Comparison of ENCODE assay signal across 15 cellular contexts in the genomic region with DNA sequence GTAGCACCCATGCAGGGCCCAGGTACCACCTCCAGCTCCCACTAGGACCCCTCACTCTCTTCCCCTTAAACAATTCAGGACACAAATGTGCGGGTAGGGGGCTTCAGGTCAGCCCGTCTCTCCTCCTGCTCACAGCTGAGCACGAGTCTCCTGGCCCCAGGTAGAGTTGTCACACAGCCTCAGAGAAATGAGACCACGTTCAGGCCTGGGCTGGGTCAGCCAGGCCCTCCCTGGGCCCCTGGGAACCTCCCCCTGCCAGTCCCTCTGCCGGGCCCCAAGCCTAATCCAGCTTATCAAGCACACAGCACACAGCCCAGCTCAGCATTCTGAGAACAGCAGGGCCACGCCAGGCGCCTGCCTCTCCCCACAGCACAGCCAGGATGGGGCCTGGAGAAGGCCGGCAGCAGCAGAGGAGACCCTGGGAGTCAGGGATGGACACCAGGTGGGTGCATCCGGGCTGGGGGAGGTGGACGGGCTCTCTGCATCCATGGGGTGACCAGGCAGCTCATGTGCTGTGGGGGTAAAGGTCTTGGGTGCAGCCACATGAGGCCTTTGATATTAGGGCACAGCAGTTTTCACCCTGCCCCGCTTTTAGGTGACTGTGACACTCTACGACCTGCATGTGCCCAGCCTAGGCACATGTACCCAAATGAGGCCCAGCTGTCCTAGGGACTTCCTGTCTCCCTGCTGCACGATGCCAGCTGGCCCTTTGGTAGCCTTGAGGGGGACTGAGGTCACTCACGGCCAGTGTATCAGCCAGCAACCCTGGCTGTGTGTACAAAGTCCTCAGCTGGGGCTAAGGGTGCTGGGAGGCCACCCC.
DNase-seq lines count a peak whose midpoint lies in the region; ATAC-seq, FAIRE-seq and TF ChIP-seq lines count a peak whose summit lies in the region.
"Had no signal": no experiment of that assay in that cellular context is flagged by ENCODE, and none has a peak within 500 bp of the region (broad histone marks: within the 10 kb centered on the region; RNA-seq: fewer than 3 reads in every experiment).

No MANE protein-coding gene starts in this region.

- FAIRE-seq in kidney (lab: Jason Lieb, UNC), result no peak
- FAIRE-seq: colon had no signal

- no peaks in the 10 kb centered on the region for H3K27me3 ChIP-seq in smooth muscle cell (ENCODE audit: low read depth)
- H3K27me3 ChIP-seq: BLaER1 treated with 17β-estradiol and CSF1 and Interleukin-3, amounts not matched to agents 10 nM and 100 nM had no signal

- ATAC-seq in WTC11, result peak; percentile 45
- ATAC-seq: stimulated activated naive B cell treated with anti-CD40 and anti-IgM and Interleukin-4, amounts not matched to agents 10 μg/mL and 1 μg/mL and 100 μg/mL, for 72 hours had no signal

- POLR2A ChIA-PET in HEK293 (lab: Yijun Ruan, JAX), result no interaction called here
- POLR2A ChIA-PET in WTC11 (lab: Charles Lee), result interaction anchor here (1.6 kb wide), 1 partner anchor 200 kb away, joined by 4 read pairs; the partner anchor contains the start of gene SMTN

- no peaks in the 10 kb centered on the region for H4K20me1 ChIP-seq in smooth muscle cell (ENCODE audit: low read depth)

- H3K27me3 Mint-ChIP-seq in WTC11 (ENCODE audit: low read depth), result no peaks in the 10 kb centered on the region; the same call in 1 of the 2 replicates
- H3K27me3 Mint-ChIP-seq in endothelial cell (ENCODE audit: unreplicated experiment), result peaks cover 1% of the 10 kb centered on the region

- H3K79me2 ChIP-seq in smooth muscle cell (ENCODE audit: low read depth), result no peaks in the 10 kb centered on the region

- TF ChIP-seq CTCF in HEK293 (tag by site-specific recombination; IDR thresholded peaks at IDR 0.05) (no peak), WTC11 (IDR thresholded peaks at IDR 0.05) (no peak), kidney (IDR thresholded peaks at IDR 0.05; ENCODE audit: borderline replicate concordance, extremely low read depth, insufficient read depth) (no peak), smooth muscle cell (IDR thresholded peaks at IDR 0.05; ENCODE audit: borderline replicate concordance, insufficient read depth, poor library complexity, severe bottlenecking) (no peak), endothelial cell (IDR thresholded peaks at IDR 0.05; ENCODE audit: unreplicated experiment) (no peak)

- H3K36me3 ChIP-seq in HEK293 (ENCODE audit: control insufficient read depth in 2 of 2, insufficient read depth in 1 of 2, low read length in 2 of 2), result no peaks in the 10 kb centered on the region
- H3K36me3 ChIP-seq in kidney (ENCODE audit: control insufficient read depth in 1 of 2, insufficient read depth in 2 of 2, low read length in 2 of 2), result no peaks in the 10 kb centered on the region
- no peaks in the 10 kb centered on the region for H3K36me3 ChIP-seq in smooth muscle cell (ENCODE audit: low read depth)
- H3K36me3 ChIP-seq: BLaER1 treated with 17β-estradiol and CSF1 and Interleukin-3, amounts not matched to agents 10 nM and 100 nM had no signal

- 46% methylated on average over 14 of the region's 14 CpGs for WGBS in smooth muscle cell (ENCODE audit: low lambda C conversion rate)

- intact Hi-C loops in kidney (cut with DNase I), result no loop called here

- no peak overlapping the region for H3K4me3 Mint-ChIP-seq in WTC11
- no peak overlapping the region for H3K4me3 Mint-ChIP-seq in endothelial cell (ENCODE audit: unreplicated experiment)
- H3K4me3 Mint-ChIP-seq: stimulated activated naive B cell treated with anti-CD40 and anti-IgM and Interleukin-4, amounts not matched to agents 10 μg/mL and 1 μg/mL and 100 μg/mL, for 72 hours had no signal

- H3K9me3 ChIP-seq in HEK293 (ENCODE audit: control insufficient read depth, insufficient read depth, low read depth, low read length) (no peaks in the 10 kb centered on the region), kidney (ENCODE audit: control insufficient read depth in 1 of 2, low read length in 2 of 2) (no peaks in the 10 kb centered on the region), smooth muscle cell (replicated peaks; ENCODE audit: low read depth) (no peaks in the 10 kb centered on the region)
- H3K9me3 ChIP-seq: BLaER1 treated with 17β-estradiol and CSF1 and Interleukin-3, amounts not matched to agents 10 nM and 100 nM had no signal

- no peak overlapping the region for H3K9ac ChIP-seq in kidney (ENCODE audit: low read length in 2 of 2)
- H3K9ac ChIP-seq in smooth muscle cell (ENCODE audit: low read depth), result no peak overlapping the region

- H3K4me3 ChIP-seq in HEK293 (ENCODE audit: low read depth, low read length), result no peak overlapping the region
- no peak overlapping the region for H3K4me3 ChIP-seq in kidney (ENCODE audit: low read length in 2 of 2)
- peak overlapping the region; percentile 10 for H3K4me3 ChIP-seq in smooth muscle cell
- H3K4me3 ChIP-seq: BLaER1 treated with 17β-estradiol and CSF1 and Interleukin-3, amounts not matched to agents 10 nM and 100 nM had no signal

- DNase-seq in WTC11 (ENCODE audit: low spot score) (no peak), kidney (peak; percentile 49), smooth muscle cell (lab: John Stamatoyannopoulos, UW; ENCODE audit: unreplicated experiment) (peak; percentile 24), NCI-H524 treated with DMSO at 0.1 percent for 48 hours (lab: John Stamatoyannopoulos, UW) (no peak), endothelial cell (ENCODE audit: low spot score) (no peak), NCI-H2171 (lab: John Stamatoyannopoulos, UW) (no peak), NCI-H345 treated with DMSO at 0.1 percent for 48 hours (lab: John Stamatoyannopoulos, UW; ENCODE audit: unreplicated experiment) (no peak)
- DNase-seq: activated naive CD4-positive, alpha-beta T cell treated with anti-CD3 and anti-CD28 coated beads, Interleukin-2, amount 50 U/mL, for 16 hours; NCI-H1105 treated with DMSO at 0.1 percent for 48 hours; stimulated activated CD4-positive, alpha-beta T cell treated with anti-CD3 and anti-CD28 coated beads, Interleukin-4, amount 100 ng/mL, for 24 hours; stimulated activated naive B cell treated with anti-CD40 and anti-IgM and Interleukin-4, amounts not matched to agents 10 μg/mL and 1 μg/mL and 100 μg/mL, for 72 hours had no signal

- H3F3A ChIP-seq in smooth muscle cell (ENCODE audit: low read depth), result no peaks in the 10 kb centered on the region

- no peaks in the 10 kb centered on the region for H3K9me3 Mint-ChIP-seq in WTC11
- H3K9me3 Mint-ChIP-seq in endothelial cell (ENCODE audit: unreplicated experiment), result no peaks in the 10 kb centered on the region
- H3K9me3 Mint-ChIP-seq: stimulated activated naive B cell treated with anti-CD40 and anti-IgM and Interleukin-4, amounts not matched to agents 10 μg/mL and 1 μg/mL and 100 μg/mL, for 72 hours had no signal

- H2AFZ ChIP-seq in smooth muscle cell (ENCODE audit: low read depth), result no peak overlapping the region

- H3K4me1 ChIP-seq in HEK293 (ENCODE audit: control insufficient read depth, insufficient read depth, low read length) (peaks cover 11% of the 10 kb centered on the region), kidney (ENCODE audit: control insufficient read depth in 1 of 2, insufficient read depth in 1 of 2, low read depth in 1 of 2, low read length in 2 of 2) (peaks cover 0 to 5% of the 10 kb centered on the region in 2 donors), smooth muscle cell (ENCODE audit: low read depth) (peaks cover 16% of the 10 kb centered on the region)

- CTCF ChIA-PET in HEK293 (lab: Yijun Ruan, JAX), result interaction anchor here (0.6 to 1.8 kb wide), 2 partner anchors 9 to 84 kb away, joined by 3 to 10 read pairs; no protein-coding TSS in a partner anchor
- CTCF ChIA-PET in WTC11 (lab: Charles Lee), result interaction anchor here (0.8 to 1.8 kb wide), 2 partner anchors 9 to 11 kb away, joined by 4 to 9 read pairs; no protein-coding TSS in a partner anchor

- H3K27ac ChIP-seq in HEK293 (ENCODE audit: extremely low read depth, low read depth, low read length) (no peak overlapping the region), kidney (ENCODE audit: low read depth in 2 of 2, low read length in 2 of 2) (no peak overlapping the region), smooth muscle cell (ENCODE audit: low read depth) (no peak overlapping the region)
- H3K27ac ChIP-seq: VCaP had no signal

- H3K4me1 Mint-ChIP-seq in WTC11, result peaks cover 6% of the 10 kb centered on the region
- H3K4me1 Mint-ChIP-seq in endothelial cell (ENCODE audit: unreplicated experiment), result no peaks in the 10 kb centered on the region

- peak overlapping the region; percentile 78 for H3K4me2 ChIP-seq in smooth muscle cell

- no peak overlapping the region for H3K27ac Mint-ChIP-seq in WTC11
- no peak overlapping the region for H3K27ac Mint-ChIP-seq in endothelial cell (ENCODE audit: unreplicated experiment)
- H3K27ac Mint-ChIP-seq: stimulated activated naive B cell treated with anti-CD40 and anti-IgM and Interleukin-4, amounts not matched to agents 10 μg/mL and 1 μg/mL and 100 μg/mL, for 72 hours had no signal

- no peaks in the 10 kb centered on the region for H3K36me3 Mint-ChIP-seq in WTC11
- H3K36me3 Mint-ChIP-seq in endothelial cell (ENCODE audit: low read depth, unreplicated experiment), result no peaks in the 10 kb centered on the region
- H3K36me3 Mint-ChIP-seq: stimulated activated naive B cell treated with anti-CD40 and anti-IgM and Interleukin-4, amounts not matched to agents 10 μg/mL and 1 μg/mL and 100 μg/mL, for 72 hours had no signal

TF ChIP-seq in HEK293, 187 proteins besides CTCF, POLR2A, EP300 and RAD21 (continues in another document):
- peak; percentile 72 for TF ChIP-seq ZNF335 (tag by site-specific recombination; conservative IDR thresholded peaks at IDR 0.05)
- no peak for TF ChIP-seq ZXDB (tag by site-specific recombination; IDR thresholded peaks at IDR 0.05)
- peak; percentile 73 for TF ChIP-seq ZIC2 (tag by site-specific recombination; IDR thresholded peaks at IDR 0.05)
- TF ChIP-seq ZNF530 (tag by site-specific recombination; IDR thresholded peaks at IDR 0.05; ENCODE audit: low read depth), result no peak
- no peak for TF ChIP-seq ZNF544 (tag by site-specific recombination; IDR thresholded peaks at IDR 0.05)
- TF ChIP-seq ZBTB8A (tag by site-specific recombination; IDR thresholded peaks at IDR 0.05), result 0 out of 2 replicates have a peak, but pooled peaks have one; percentile 13
- no peak for TF ChIP-seq OVOL3 (tag by site-specific recombination; IDR thresholded peaks at IDR 0.05)
- no peak for TF ChIP-seq ZNF140 (tag by site-specific recombination; IDR thresholded peaks at IDR 0.05)

TF ChIP-seq in WTC11, 78 proteins besides CTCF, POLR2A, EP300 and RAD21:
- TF ChIP-seq FOXP1 (CRISPR knock-in tag; IDR thresholded peaks at IDR 0.05; ENCODE audit: borderline replicate concordance), result no peak
- no peak for TF ChIP-seq ZNF396 (CRISPR knock-in tag; IDR thresholded peaks at IDR 0.05; ENCODE audit: borderline replicate concordance)
- TF ChIP-seq NFE2L1 (CRISPR knock-in tag; IDR thresholded peaks at IDR 0.05), result no peak
- TF ChIP-seq NR2C2 (CRISPR knock-in tag; IDR thresholded peaks at IDR 0.05), result no peak
- no peak for TF ChIP-seq SP1 (CRISPR knock-in tag; conservative IDR thresholded peaks at IDR 0.05)

Comparison
In these comparisons a context has a peak if more than half of its experiments do, and no peak if none do; other contexts are left out.
1. DNase-seq: peak in kidney (single experiment) and smooth muscle cell (single experiment); none in WTC11 (single experiment), NCI-H524 treated with DMSO at 0.1 percent for 48 hours (single experiment), endothelial cell (single experiment), NCI-H2171 (single experiment) and NCI-H345 treated with DMSO at 0.1 percent for 48 hours (single experiment).